ENCODE assay signal across 21 cellular contexts in genomic region chr13:81304121-81304659, GRCh38.
"Had no signal": no experiment of that assay in that cellular context is flagged by ENCODE, and none has a peak within 500 bp of the region (broad histone marks: within the 10 kb centered on the region; RNA-seq: fewer than 3 reads in every experiment).

No MANE protein-coding gene starts in this region.

- DNase-seq: IMR-90, Karpas-422, KG1, MM.1S, NCI-H1105, NCI-H1417, NCI-H1436 treated with DMSO at 0.1 percent for 48 hours, NCI-H1694, NCI-H187 treated with DMSO at 0.1 percent for 48 hours, NCI-H2081, NCI-H2107, NCI-H2227 treated with DMSO at 0.1 percent for 48 hours, NCI-H524, NCI-H526 treated with DMSO at 0.1 percent for 48 hours, NCI-H748 treated with DMSO at 0.1 percent for 48 hours, SHP77, SK-N-SH, T-helper 1 cell had no signal

- H3K27ac ChIP-seq: RWPE1 had no signal

- H3K9ac ChIP-seq: SK-N-SH had no signal

- H3K4me2 ChIP-seq: SK-N-SH had no signal

- ATAC-seq: HepG2, Panc1 had no signal

- H3K9me3 ChIP-seq: SK-N-SH had no signal
